15 cellular contexts compared by ENCODE assay signal in the genomic region with DNA sequence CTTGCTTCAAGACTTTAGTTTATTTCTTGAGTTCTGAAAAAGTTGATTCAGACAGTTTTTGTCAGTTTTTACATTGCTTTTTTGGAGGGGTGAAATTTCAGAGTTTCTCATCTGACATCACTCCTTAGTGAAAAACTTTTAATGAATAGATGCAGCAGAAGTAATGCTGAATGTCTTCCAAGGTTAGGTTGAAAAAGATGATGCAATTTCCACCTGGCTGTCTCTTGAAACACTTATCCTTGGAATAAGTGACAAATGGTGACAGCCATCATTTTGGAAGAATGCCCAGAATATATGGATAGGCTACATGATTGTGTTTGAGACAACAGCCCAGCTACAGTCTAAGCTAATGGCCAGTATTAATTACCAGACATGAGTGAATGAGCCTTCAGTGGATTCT.
A peak's percentile ranks its signal among the peaks of the same experiment; 100 is the strongest.
DNase-seq lines count a peak whose midpoint lies in the region; ATAC-seq, FAIRE-seq and TF ChIP-seq lines count a peak whose summit lies in the region.
"Had no signal": no experiment of that assay in that cellular context is flagged by ENCODE, and none has a peak within 500 bp of the region (broad histone marks: within the 10 kb centered on the region; RNA-seq: fewer than 3 reads in every experiment).

No MANE protein-coding gene starts in this region.

- H3K4me3 ChIP-seq in K562 = no peak overlapping the region
- H3K4me3 ChIP-seq: GM23338 had no signal

- H3K27me3 ChIP-seq in K562 (ENCODE audit: control insufficient read depth in 2 of 2, insufficient read depth in 2 of 2, low read length in 2 of 2) = no peaks in the 10 kb centered on the region

- no peak for FAIRE-seq in K562 (lab: Jason Lieb, UNC)
- FAIRE-seq: D721Med, G401.6, GM12891 had no signal

- DNase-seq in NCI-H446 treated with DMSO at 0.1 percent for 48 hours (lab: John Stamatoyannopoulos, UW) = peak; percentile 4
- no peak for DNase-seq in NCI-H446 (lab: John Stamatoyannopoulos, UW)
- DNase-seq in NCI-H1105 (lab: John Stamatoyannopoulos, UW) = peak; percentile 89
- DNase-seq in NCI-H128 (lab: John Stamatoyannopoulos, UW; ENCODE audit: unreplicated experiment) = peak; percentile 37
- DNase-seq in K562 (ENCODE audit: extremely low read depth in 1 of 4, low spot score in 3 of 4) = no peak
- DNase-seq in cerebellum (ENCODE audit: low spot score) = no peak
- no peak for DNase-seq in NCI-H2227 (lab: John Stamatoyannopoulos, UW; ENCODE audit: unreplicated experiment)
- DNase-seq: CD8-positive, alpha-beta T cell; COR-L47; EL; H9 had no signal

- CTCF ChIA-PET in K562 (lab: Yijun Ruan, JAX; ENCODE audit: low intra/inter-chr PET ratio) = no interaction called here

- POLR2A ChIA-PET in K562 (lab: Yijun Ruan, JAX) = no interaction called here

- H4K20me1 ChIP-seq in K562 (replicated peaks; ENCODE audit: control insufficient read depth, insufficient read depth, low read length) = no peaks in the 10 kb centered on the region

- no peak for TF ChIP-seq EP300 in K562 (IDR thresholded peaks at IDR 0.05; ENCODE audit: low read length)

- ATAC-seq in K562 = no peak
- ATAC-seq: CD8-positive, alpha-beta T cell; GM23338 had no signal

- no peak overlapping the region for H2AFZ ChIP-seq in K562 (ENCODE audit: low read depth, low read length)
- H2AFZ ChIP-seq: GM23338 had no signal

- no TSS peak for BruUV-seq in K562 (replicated peaks; lab: Mats Ljungman, UMichigan)

- no peak for TF ChIP-seq POLR2A in K562 (conservative IDR thresholded peaks at IDR 0.05)

- H3K4me2 ChIP-seq in K562 (ENCODE audit: insufficient read depth, low read length) = no peak overlapping the region
- H3K4me2 ChIP-seq: GM23338 had no signal

- H3K79me2 ChIP-seq in K562 (ENCODE audit: control insufficient read depth, insufficient read depth, low read length) = no peaks in the 10 kb centered on the region

- H3K9me1 ChIP-seq in K562 (ENCODE audit: control insufficient read depth, insufficient read depth, low read length) = no peaks in the 10 kb centered on the region

- H3K4me1 ChIP-seq in K562 (replicated peaks in 1 of 2; ENCODE audit: control insufficient read depth in 2 of 2, insufficient read depth in 2 of 2, low read length in 2 of 2) = no peaks in the 10 kb centered on the region

- intact Hi-C loops in K562 (cut with micrococcal nuclease) = no loop called here

- H3K9me3 ChIP-seq in K562 (replicated peaks; ENCODE audit: control insufficient read depth, insufficient read depth, low read depth, low read length) = peaks cover 3% of the 10 kb centered on the region

- in situ Hi-C loops in K562 (cut with MboI) = no loop called here

- no peak overlapping the region for H3K9ac ChIP-seq in K562 (ENCODE audit: insufficient read depth in 1 of 2, low read depth in 2 of 2, low read length in 2 of 2)

- no peaks in the 10 kb centered on the region for H3K36me3 ChIP-seq in K562 (ENCODE audit: control insufficient read depth, insufficient read depth, low read length)

- TF ChIP-seq CTCF in K562 (IDR thresholded peaks at IDR 0.05 in 2 of 3, conservative IDR thresholded peaks at IDR 0.05 in 1 of 3; ENCODE audit: insufficient read depth in 2 of 3, low read depth in 1 of 3, low read length in 3 of 3) = no peak

- TF ChIP-seq RAD21 in K562 (CRISPR knock-in tag; conservative IDR thresholded peaks at IDR 0.05 in 1 of 2, IDR thresholded peaks at IDR 0.05 in 1 of 2) = no peak

- no peak overlapping the region for H3K27ac ChIP-seq in K562 (ENCODE audit: extremely low read depth, low read depth, low read length)

TF ChIP-seq in K562, 482 proteins besides CTCF, POLR2A, EP300 and RAD21:
- TF ChIP-seq CHCHD3 (CRISPR knock-in tag; IDR thresholded peaks at IDR 0.05) (no peak), ATF3 (IDR thresholded peaks at IDR 0.05) (peak; percentile 61), ATF3 (CRISPR knock-in tag; conservative IDR thresholded peaks at IDR 0.05) (no peak), XRCC3 (IDR thresholded peaks at IDR 0.05) (no peak), NFIC (IDR thresholded peaks at IDR 0.05) (0 out of 2 replicates have a peak, but pooled peaks have one; percentile 9), CEBPG (CRISPR knock-in tag; IDR thresholded peaks at IDR 0.05) (no peak), CEBPG (tag; conservative IDR thresholded peaks at IDR 0.05 in 1 of 2, IDR thresholded peaks at IDR 0.05 in 1 of 2) (peak; percentile 19 to 65; a peak in 2 of 4 replicates), ZSCAN32 (CRISPR knock-in tag; IDR thresholded peaks at IDR 0.05) (0 out of 2 replicates have a peak, but pooled peaks have one; percentile 52), CEBPB (tag; IDR thresholded peaks at IDR 0.05) (peak; percentile 41; the same call in 1 of the 2 replicates)

Comparison
In these comparisons a context has a peak if more than half of its experiments do, and no peak if none do; other contexts are left out.
1. DNase-seq: peak in NCI-H446 treated with DMSO at 0.1 percent for 48 hours (single experiment), NCI-H1105 (single experiment) and NCI-H128 (single experiment); none in NCI-H446 (0 of 2), K562 (0 of 4), cerebellum (single experiment) and NCI-H2227 (single experiment).